In the genomic region with DNA sequence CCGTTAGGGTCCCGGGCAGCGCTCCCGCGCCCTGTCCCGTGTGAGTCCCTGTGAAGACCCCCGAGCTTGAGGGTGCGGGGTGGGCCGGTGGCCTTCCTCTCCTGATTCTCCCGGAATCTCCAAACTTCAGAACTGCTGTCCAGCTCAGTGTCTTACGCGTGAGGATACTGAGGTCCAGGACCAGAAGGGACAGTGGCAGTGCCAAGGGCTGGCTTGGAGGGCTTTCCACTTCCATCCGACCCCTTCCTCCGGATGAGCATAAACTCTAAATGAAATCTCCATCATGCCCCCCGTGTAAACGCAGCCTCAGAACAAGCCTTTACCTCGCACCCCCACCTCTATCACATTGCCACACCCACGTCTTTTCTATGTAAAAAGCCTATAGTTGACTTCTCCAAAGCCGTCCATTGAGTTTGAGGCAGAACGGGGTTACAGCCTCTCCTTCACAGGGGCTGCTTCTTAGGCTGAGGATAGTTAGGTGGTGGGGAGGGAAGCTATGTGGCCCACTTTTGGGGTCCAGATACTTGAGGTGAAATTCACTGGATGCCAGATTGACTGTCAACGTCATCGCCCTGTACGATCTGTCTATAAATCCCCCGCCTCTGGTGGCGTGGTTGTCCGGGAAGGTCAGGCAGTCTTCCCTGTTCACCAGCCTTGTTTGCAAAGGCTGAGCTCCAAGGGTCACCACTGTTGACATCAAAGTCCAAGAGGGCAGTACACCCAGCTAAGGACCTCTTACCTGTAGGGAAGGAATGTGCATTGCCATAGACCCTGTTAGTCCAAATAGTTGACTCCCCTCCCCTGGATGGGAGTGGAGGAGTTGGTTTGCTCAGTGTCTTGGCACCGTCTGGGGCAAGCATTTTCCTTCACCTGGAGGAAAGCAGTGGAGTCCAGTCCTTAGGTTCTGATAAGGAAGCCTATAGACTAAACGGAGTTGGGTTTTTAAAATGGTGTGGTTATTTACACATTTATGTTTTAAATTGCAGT, we compare ENCODE assay signal across 8 cellular contexts. TPM values are rescaled to one million over a fixed set of nuclear protein-coding genes. Genes with fewer than 3 reads are reported as not detected.
A peak's percentile ranks its signal among the peaks of the same experiment; 100 is the strongest.
DNase-seq lines count a peak whose midpoint lies in the region; ATAC-seq and TF ChIP-seq lines count a peak whose summit lies in the region.

No MANE protein-coding gene starts in this region.

- TF ChIP-seq EP300 in esophagus muscularis mucosa (IDR thresholded peaks at IDR 0.05) = no peak

- no peak overlapping the region for H4K8ac ChIP-seq in neuronal stem cell (ENCODE audit: low read depth, low read length)

- 11% methylated on average over 28 of the region's 28 CpGs for WGBS in esophagus muscularis mucosa
- no CpG with 5 or more reads among the region's 28 CpGs for WGBS in neuronal stem cell (ENCODE audit: extremely low coverage in 2 of 2, insufficient read length in 2 of 2, insufficient replicate concordance in 1 of 2), 2 donors

- no peak for TF ChIP-seq POLR2A in esophagus muscularis mucosa (IDR thresholded peaks at IDR 0.05; ENCODE audit: low read depth)

- H2AFZ ChIP-seq in neuronal stem cell (ENCODE audit: low read length) = peak overlapping the region; percentile 93

- H2BK5ac ChIP-seq in neuronal stem cell (ENCODE audit: low read length) = no peak overlapping the region

- H3K27me3 Mint-ChIP-seq in activated CD8-positive, alpha-beta memory T cell treated with anti-CD3 and anti-CD28 coated beads, Interleukin-2, amount 10 ng/mL, durations not matched to agents 7 days and 5 days = no peaks in the 10 kb centered on the region

- peak overlapping the region; percentile 75 for H3K4me2 ChIP-seq in neuronal stem cell (ENCODE audit: insufficient read depth, low read length, poor library complexity, severe bottlenecking)

- CTCF ChIA-PET in activated CD8-positive, alpha-beta memory T cell treated with anti-CD3 and anti-CD28 coated beads, Interleukin-2, amount 10 ng/mL, durations not matched to agents 7 days and 5 days (lab: Charles Lee) = interaction anchor here (0.5 to 3.0 kb wide), 4 partner anchors 9 to 884 kb away, joined by 3 to 25 read pairs (median 4); no protein-coding TSS in a partner anchor

- peak overlapping the region; percentile 79 to 99 (median 84) for H3K4me3 ChIP-seq in esophagus muscularis mucosa
- peak overlapping the region; percentile 92 to 97 for H3K4me3 ChIP-seq in neuronal stem cell (ENCODE audit: low read length in 2 of 2)

- H2BK12ac ChIP-seq in neuronal stem cell (ENCODE audit: low read length) = no peak overlapping the region

- H3K79me1 ChIP-seq in neuronal stem cell (ENCODE audit: low read depth, low read length) = peaks cover 3% of the 10 kb centered on the region

- H3K4ac ChIP-seq in neuronal stem cell (ENCODE audit: low read length) = no peak overlapping the region

- ATAC-seq in activated CD8-positive, alpha-beta memory T cell treated with anti-CD3 and anti-CD28 coated beads, Interleukin-2, amount 10 ng/mL, durations not matched to agents 7 days and 5 days = peak; percentile 7
- ATAC-seq in HG03135 (IDR thresholded peaks at IDR 0.05; ENCODE audit: unreplicated experiment) = no peak

- intact Hi-C loops in esophagus muscularis mucosa (cut with DNase I) = loop anchor here (5.0 kb wide), 1 partner anchor 66 kb away; the partner anchor contains the start of gene ARL8B

- peaks cover 0 to 7% (median 4%) of the 10 kb centered on the region in 4 donors for H3K36me3 ChIP-seq in esophagus muscularis mucosa
- H3K36me3 ChIP-seq in neuronal stem cell (replicated peaks in 1 of 2; ENCODE audit: control insufficient read depth in 2 of 2, insufficient read depth in 2 of 2, low read length in 2 of 2) = peaks cover 0 to 25% of the 10 kb centered on the region in 2 donors

- H3K14ac ChIP-seq in neuronal stem cell (ENCODE audit: low read length) = peak overlapping the region; percentile 79

- peak overlapping the region; percentile 17 for H3K23ac ChIP-seq in neuronal stem cell (ENCODE audit: low read depth, low read length, poor library complexity)

- H3K27ac ChIP-seq in esophagus muscularis mucosa (replicated peaks in 1 of 4) (peak overlapping the region; percentile 85 to 98 (median 95)), neuronal stem cell (replicated peaks; ENCODE audit: low read length) (no peak overlapping the region)

- H2AK5ac ChIP-seq in neuronal stem cell (ENCODE audit: low read depth, low read length) = no peak overlapping the region

- H2BK15ac ChIP-seq in neuronal stem cell (ENCODE audit: low read length) = no peak overlapping the region

- no peaks in the 10 kb centered on the region for H3K9me3 ChIP-seq in esophagus muscularis mucosa
- H3K9me3 ChIP-seq in neuronal stem cell (replicated peaks in 1 of 2; ENCODE audit: control insufficient read depth in 2 of 2, insufficient read depth in 1 of 2, low read depth in 1 of 2, low read length in 2 of 2) = no peaks in the 10 kb centered on the region

- H4K91ac ChIP-seq in neuronal stem cell (ENCODE audit: low read depth, low read length, poor library complexity) = no peak overlapping the region

- peak overlapping the region; percentile 96 for H3K27ac Mint-ChIP-seq in activated CD8-positive, alpha-beta memory T cell treated with anti-CD3 and anti-CD28 coated beads, Interleukin-2, amount 10 ng/mL, durations not matched to agents 7 days and 5 days

- H3K18ac ChIP-seq in neuronal stem cell (ENCODE audit: low read length) = peak overlapping the region; percentile 96

- no peak overlapping the region for H2BK120ac ChIP-seq in neuronal stem cell (ENCODE audit: low read depth, low read length)

- H3K4me1 Mint-ChIP-seq in activated CD8-positive, alpha-beta memory T cell treated with anti-CD3 and anti-CD28 coated beads, Interleukin-2, amount 10 ng/mL, durations not matched to agents 7 days and 5 days = peaks cover 32% of the 10 kb centered on the region

- peak; percentile 18 for DNase-seq in NCI-H146 (lab: John Stamatoyannopoulos, UW)
- no peak for DNase-seq in NCI-H146 treated with DMSO at 0.1 percent for 48 hours (lab: John Stamatoyannopoulos, UW; ENCODE audit: unreplicated experiment)
- peak; percentile 2 for DNase-seq in NCI-H748 treated with DMSO at 0.1 percent for 48 hours (lab: John Stamatoyannopoulos, UW)
- peak; percentile 72 for DNase-seq in activated CD8-positive, alpha-beta memory T cell treated with anti-CD3 and anti-CD28 coated beads, Interleukin-2, amount 10 ng/mL, durations not matched to agents 7 days and 5 days
- no peak for DNase-seq in esophagus muscularis mucosa (ENCODE audit: extremely low spot score)
- DNase-seq in neuronal stem cell (ENCODE audit: low spot score) = peak; percentile 15
- DNase-seq in NCI-H446 (lab: John Stamatoyannopoulos, UW) = no peak

- H3K36me3 Mint-ChIP-seq in activated CD8-positive, alpha-beta memory T cell treated with anti-CD3 and anti-CD28 coated beads, Interleukin-2, amount 10 ng/mL, durations not matched to agents 7 days and 5 days = peaks cover 30% of the 10 kb centered on the region

- H3K27me3 ChIP-seq in esophagus muscularis mucosa (no peaks in the 10 kb centered on the region), neuronal stem cell (ENCODE audit: control insufficient read depth in 3 of 3, insufficient read depth in 3 of 3, low read depth in 1 of 3, low read length in 3 of 3) (no peaks in the 10 kb centered on the region)

- H3K4me1 ChIP-seq in esophagus muscularis mucosa (peaks cover 23 to 59% (median 39%) of the 10 kb centered on the region in 4 donors), neuronal stem cell (ENCODE audit: control insufficient read depth in 2 of 2, insufficient read depth in 1 of 2, low read depth in 1 of 2, low read length in 2 of 2) (peaks cover 3 to 5% of the 10 kb centered on the region in 2 donors)

- H3K9ac ChIP-seq in neuronal stem cell (ENCODE audit: low read depth, low read length, poor library complexity) = peak overlapping the region; percentile 94

- peak overlapping the region; percentile 93 for H3K4me3 Mint-ChIP-seq in activated CD8-positive, alpha-beta memory T cell treated with anti-CD3 and anti-CD28 coated beads, Interleukin-2, amount 10 ng/mL, durations not matched to agents 7 days and 5 days

- TF ChIP-seq CTCF in esophagus muscularis mucosa (IDR thresholded peaks at IDR 0.05) = no peak

- H3K9me3 Mint-ChIP-seq in activated CD8-positive, alpha-beta memory T cell treated with anti-CD3 and anti-CD28 coated beads, Interleukin-2, amount 10 ng/mL, durations not matched to agents 7 days and 5 days (ENCODE audit: low read depth) = no peaks in the 10 kb centered on the region

RNA-seq across cellular contexts. Expression of gene EDEM1, which starts 1.2 kb away (rescaled TPM):
- total RNA-seq in activated CD8-positive, alpha-beta memory T cell treated with anti-CD3 and anti-CD28 coated beads, Interleukin-2, amount 10 ng/mL, durations not matched to agents 7 days and 5 days = 100 to 1,000 TPM in 1 of 2 experiments, 10 to 100 TPM in 1; 79.0 to 119 TPM
- 10 to 100 TPM; 16.6 to 23.3 (median 19.3) TPM for total RNA-seq in esophagus muscularis mucosa
- polyA plus RNA-seq in neuronal stem cell (2013, experiment 1 of 2) = 7.8 TPM
- polyA plus RNA-seq in neuronal stem cell (2013, experiment 2 of 2) = 8.3 TPM

Comparison
In these comparisons a context has a peak if more than half of its experiments do, and no peak if none do; other contexts are left out.
1. DNase-seq: peak in NCI-H146 (single experiment), NCI-H748 treated with DMSO at 0.1 percent for 48 hours (single experiment), activated CD8-positive, alpha-beta memory T cell treated with anti-CD3 and anti-CD28 coated beads, Interleukin-2, amount 10 ng/mL, durations not matched to agents 7 days and 5 days (single experiment) and neuronal stem cell (single experiment); none in NCI-H146 treated with DMSO at 0.1 percent for 48 hours (single experiment), esophagus muscularis mucosa (single experiment) and NCI-H446 (0 of 2).